ENCODE assay signal across 10 cellular contexts in genomic region chr5:126852104-126852531, GRCh38.
DNase-seq lines count a peak whose midpoint lies in the region; ATAC-seq, FAIRE-seq and TF ChIP-seq lines count a peak whose summit lies in the region.
"Had no signal": no experiment of that assay in that cellular context is flagged by ENCODE, and none has a peak within 500 bp of the region (broad histone marks: within the 10 kb centered on the region; RNA-seq: fewer than 3 reads in every experiment).

No MANE protein-coding gene starts in this region.

- H3K27me3 ChIP-seq in astrocyte (ENCODE audit: insufficient read depth, low read length) (no peaks in the 10 kb centered on the region), psoas muscle (ENCODE audit: insufficient read depth in 3 of 3, low read length in 2 of 3) (no peaks in the 10 kb centered on the region)
- H3K27me3 ChIP-seq: SJSA1 had no signal

- H3K27ac Mint-ChIP-seq in astrocyte (ENCODE audit: unreplicated experiment), result no peak overlapping the region

- peak overlapping the region; percentile 46 for H3K4me2 ChIP-seq in astrocyte (ENCODE audit: low read length)

- no peak for FAIRE-seq in astrocyte (lab: Jason Lieb, UNC)

- ATAC-seq in HG02973 (IDR thresholded peaks at IDR 0.05; ENCODE audit: unreplicated experiment) (peak; percentile 68), psoas muscle (peak; percentile 41 to 74 (median 62))

- no peak overlapping the region for H3K9ac ChIP-seq in astrocyte (ENCODE audit: low read length)

- no peaks in the 10 kb centered on the region for H3K79me2 ChIP-seq in astrocyte (ENCODE audit: insufficient read depth, low read length)

- WGBS in psoas muscle, 3 donors, result 10 to 36% (median 17%) methylated on average over 3 of the region's 3 CpGs

- H3K4me1 ChIP-seq in astrocyte (ENCODE audit: insufficient read depth, low read length), result peaks cover 18% of the 10 kb centered on the region
- peaks cover 6% of the 10 kb centered on the region for H3K4me1 ChIP-seq in psoas muscle
- H3K4me1 ChIP-seq: SJSA1 had no signal

- H3K36me3 ChIP-seq in astrocyte (ENCODE audit: insufficient read depth, low read length) (no peaks in the 10 kb centered on the region), psoas muscle (ENCODE audit: insufficient read depth in 1 of 2, low read depth in 1 of 2) (no peaks in the 10 kb centered on the region)
- H3K36me3 ChIP-seq: SJSA1 had no signal

- H3K9me3 ChIP-seq in astrocyte (ENCODE audit: insufficient read depth, low read depth, low read length) (no peaks in the 10 kb centered on the region), psoas muscle (no peaks in the 10 kb centered on the region)
- H3K9me3 ChIP-seq: SJSA1 had no signal

- peak; percentile 15 for DNase-seq in NCI-H2107 treated with DMSO at 0.1 percent for 48 hours (lab: John Stamatoyannopoulos, UW; ENCODE audit: unreplicated experiment)
- no peak for DNase-seq in NCI-H2107 (lab: John Stamatoyannopoulos, UW)
- DNase-seq in astrocyte (ENCODE audit: low read depth), result no peak
- DNase-seq in psoas muscle, result peak in 1 of 2 donors; percentile 32
- no peak for DNase-seq in NCI-H510A treated with DMSO at 0.1 percent for 48 hours (lab: John Stamatoyannopoulos, UW)
- DNase-seq in NCI-H187 treated with DMSO at 0.1 percent for 48 hours (lab: John Stamatoyannopoulos, UW), result no peak
- no peak for DNase-seq in COLO668 (lab: John Stamatoyannopoulos, UW; ENCODE audit: unreplicated experiment)

- no peak overlapping the region for H3K4me3 ChIP-seq in astrocyte (ENCODE audit: insufficient read depth, low read depth, low read length)
- peak overlapping the region; percentile 33 for H3K4me3 ChIP-seq in psoas muscle
- H3K4me3 ChIP-seq: SJSA1 had no signal

- H3K4me3 Mint-ChIP-seq in astrocyte (ENCODE audit: unreplicated experiment), result no peak overlapping the region

- H3K9me3 Mint-ChIP-seq in astrocyte (ENCODE audit: unreplicated experiment), result no peaks in the 10 kb centered on the region

- no peak for TF ChIP-seq CTCF in astrocyte (IDR thresholded peaks at IDR 0.05; ENCODE audit: insufficient read depth, low read depth, low read length)
- no peak for TF ChIP-seq CTCF in psoas muscle (IDR thresholded peaks at IDR 0.05)

- H2AFZ ChIP-seq in astrocyte (ENCODE audit: low read depth, low read length), result no peak overlapping the region

- H3K36me3 Mint-ChIP-seq in astrocyte (ENCODE audit: low read depth, unreplicated experiment), result no peaks in the 10 kb centered on the region

- no peaks in the 10 kb centered on the region for H3K27me3 Mint-ChIP-seq in astrocyte (ENCODE audit: low read depth, unreplicated experiment)

- H3K27ac ChIP-seq in astrocyte (ENCODE audit: low read depth, low read length) (no peak overlapping the region), psoas muscle (peak overlapping the region; percentile 37)
- H3K27ac ChIP-seq: 22Rv1, SJSA1 had no signal

- intact Hi-C loops in psoas muscle (cut with DNase I), result loop anchor here in 1 of 2 donors (5.0 kb wide), 1 partner anchor 180 kb away; the partner anchor contains the start of gene MARCHF3

- no peaks in the 10 kb centered on the region for H4K20me1 ChIP-seq in astrocyte (ENCODE audit: insufficient read depth, low read length)

- H3K4me1 Mint-ChIP-seq in astrocyte (ENCODE audit: low read depth, unreplicated experiment), result peaks cover 7% of the 10 kb centered on the region
